Comparison of ENCODE assay signal across 19 cellular contexts in the genomic region with DNA sequence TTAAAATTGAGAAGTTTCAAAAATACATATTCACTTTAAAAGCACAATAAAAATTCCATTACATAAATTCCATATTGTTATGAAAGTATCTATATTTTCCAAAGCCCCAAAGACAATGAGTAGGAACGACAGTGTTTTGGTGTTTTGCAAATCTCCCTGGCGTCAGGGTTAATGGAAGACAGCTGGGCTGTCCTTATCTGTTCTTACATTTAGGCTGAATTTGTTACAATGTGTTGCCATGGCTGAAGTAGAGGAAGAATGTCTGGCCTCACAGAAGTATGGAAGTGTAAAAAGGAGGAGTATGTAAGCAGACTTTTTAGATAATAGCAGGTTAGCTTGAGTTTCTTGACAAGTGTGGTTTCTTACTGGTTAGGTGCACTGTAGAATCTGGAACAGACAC.
DNase-seq lines count a peak whose midpoint lies in the region; ATAC-seq and TF ChIP-seq lines count a peak whose summit lies in the region.
"Had no signal": no experiment of that assay in that cellular context is flagged by ENCODE, and none has a peak within 500 bp of the region (broad histone marks: within the 10 kb centered on the region; RNA-seq: fewer than 3 reads in every experiment).

No MANE protein-coding gene starts in this region.

- peak overlapping the region; percentile 59; the same call in 1 of the 2 replicates for H2AK5ac ChIP-seq in IMR-90 (ENCODE audit: low read depth, low read length)

- H3K4me3 ChIP-seq in IMR-90 (ENCODE audit: insufficient read depth, low read depth, low read length) (no peak overlapping the region), lung (no peak overlapping the region), upper lobe of right lung (no peak overlapping the region)
- H3K4me3 ChIP-seq: uterus had no signal

- TF ChIP-seq RAD21 in IMR-90 (IDR thresholded peaks at IDR 0.05; ENCODE audit: low read length): no peak

- H2BK20ac ChIP-seq in IMR-90 (ENCODE audit: low read depth, low read length): peak overlapping the region; percentile 75

- dilution Hi-C loops in IMR-90 (cut with HindIII; ENCODE audit: low sequenced_read_pairs, unreplicated experiment): no loop called here

- no TSS peak for BruUV-seq in IMR-90 (replicated peaks; lab: Mats Ljungman, UMichigan)

- no peak for TF ChIP-seq POLR2A in IMR-90 (IDR thresholded peaks at IDR 0.05; ENCODE audit: low read depth, low read length)

- peak overlapping the region; percentile 68 for H2BK120ac ChIP-seq in IMR-90 (ENCODE audit: low read depth, low read length)

- DNase-seq in IMR-90 (peak; percentile 44), dedifferentiated amniotic fluid mesenchymal stem cell (ENCODE audit: extremely low spot score) (peak; percentile 36), lung (ENCODE audit: low spot score) (peak; percentile 26), upper lobe of right lung (no peak), NCI-H345 treated with DMSO at 0.1 percent for 48 hours (lab: John Stamatoyannopoulos, UW; ENCODE audit: unreplicated experiment) (no peak), NCI-H524 (lab: John Stamatoyannopoulos, UW) (no peak), foreskin melanocyte (no peak)
- DNase-seq: activated CD8-positive, alpha-beta memory T cell treated with anti-CD3 and anti-CD28 coated beads for 24 hours; activated T-cell treated with anti-CD3 and anti-CD28 coated beads, Interleukin-2, amount 50 U/mL, for 24 hours; aorta; CD4-positive, alpha-beta memory T cell; central memory CD4-positive, alpha-beta T cell; DMS 273 treated with DMSO at 0.1 percent for 48 hours; effector CD4-positive, alpha-beta T cell; glutamatergic neuron; NCI-H187; NCI-H748 treated with DMSO at 0.1 percent for 48 hours; uterus had no signal

- H3K18ac ChIP-seq in IMR-90 (ENCODE audit: low read depth, low read length): peak overlapping the region; percentile 29; the same call in 1 of the 2 replicates

- in situ Hi-C loops in IMR-90 (cut with MboI; ENCODE audit: low sequenced_read_pairs): no loop called here

- intact Hi-C loops in IMR-90 (cut with micrococcal nuclease): no loop called here
- intact Hi-C loops in upper lobe of right lung (cut with DNase I): no loop called here

- no peak overlapping the region for H2AK9ac ChIP-seq in IMR-90 (replicated peaks; ENCODE audit: low read depth, low read length, poor library complexity)

- peak overlapping the region; percentile 67; the same call in 1 of the 3 replicates for H2BK15ac ChIP-seq in IMR-90 (ENCODE audit: low read depth, low read length)

- POLR2A ChIA-PET in IMR-90 (lab: Charles Lee; ENCODE audit: unreplicated experiment): no interaction called here

- no peak overlapping the region for H4K5ac ChIP-seq in IMR-90 (ENCODE audit: low read depth, low read length)

- no peak overlapping the region for H3K4me2 ChIP-seq in IMR-90 (ENCODE audit: low read depth, low read length)

- H3K36me3 ChIP-seq in IMR-90 (ENCODE audit: control insufficient read depth, insufficient read depth, low read length) (no peaks in the 10 kb centered on the region), lung (ENCODE audit: control insufficient read depth in 2 of 2, insufficient read depth in 2 of 2, low read length in 2 of 2) (no peaks in the 10 kb centered on the region), upper lobe of right lung (no peaks in the 10 kb centered on the region)
- H3K36me3 ChIP-seq: uterus had no signal

- H3K27me3 ChIP-seq in IMR-90 (ENCODE audit: control insufficient read depth, insufficient read depth, low read length) (no peaks in the 10 kb centered on the region), lung (ENCODE audit: control insufficient read depth, insufficient read depth) (no peaks in the 10 kb centered on the region), upper lobe of right lung (no peaks in the 10 kb centered on the region)
- H3K27me3 ChIP-seq: uterus had no signal

- WGBS in IMR-90 (ENCODE audit: extremely low coverage in 2 of 2, insufficient read length in 1 of 2), 2 experiments: no CpG with 5 or more reads among the region's 2 CpGs
- 78 to 83% methylated on average over 2 of the region's 2 CpGs for WGBS in lung, 2 donors

- TF ChIP-seq CTCF in IMR-90 (conservative IDR thresholded peaks at IDR 0.05; ENCODE audit: low read depth, low read length): no peak
- TF ChIP-seq CTCF in lung (IDR thresholded peaks at IDR 0.05; ENCODE audit: control extremely low read depth, extremely low read depth): no peak
- no peak for TF ChIP-seq CTCF in upper lobe of right lung (IDR thresholded peaks at IDR 0.05)

- H3K4ac ChIP-seq in IMR-90 (ENCODE audit: low read depth, low read length): peak overlapping the region; percentile 17

- ATAC-seq in IMR-90 (ENCODE audit: low read depth) (no peak), lung (ENCODE audit: insufficient read depth, low FRiP score) (no peak), upper lobe of right lung (no peak)
- ATAC-seq: natural killer cell treated with Interleukin-12 subunit alpha and Interleukin-12 subunit beta and Interleukin-15 and Interleukin-18, amount 100 ng/mL, for 72 hours had no signal

- H3K79me1 ChIP-seq in IMR-90 (ENCODE audit: low read depth in 1 of 2, low read length in 2 of 2): peaks cover 0 to 4% of the 10 kb centered on the region in 2 experiments; a peak in 1 of 4 replicates

- CTCF ChIA-PET in IMR-90 (lab: Yijun Ruan, JAX): no interaction called here

- H3K14ac ChIP-seq in IMR-90 (replicated peaks; ENCODE audit: low read depth, low read length): peak overlapping the region; percentile 24

- no peak overlapping the region for H3K56ac ChIP-seq in IMR-90 (ENCODE audit: extremely low read depth, insufficient read depth, low read length)

- H4K8ac ChIP-seq in IMR-90 (ENCODE audit: low read depth in 2 of 2, low read length in 2 of 2): peak overlapping the region; percentile 15 to 20; a peak in 2 of 4 replicates

- peaks cover 24% of the 10 kb centered on the region for H3K9me1 ChIP-seq in IMR-90 (ENCODE audit: insufficient read depth, low read length)

- no peaks in the 10 kb centered on the region for H4K20me1 ChIP-seq in IMR-90 (ENCODE audit: insufficient read depth, low read length)

- H3K9me3 ChIP-seq in IMR-90 (ENCODE audit: control insufficient read depth, insufficient read depth, low read length) (no peaks in the 10 kb centered on the region), lung (ENCODE audit: control insufficient read depth in 2 of 2, insufficient read depth in 1 of 2, low read length in 1 of 2) (no peaks in the 10 kb centered on the region), upper lobe of right lung (no peaks in the 10 kb centered on the region)
- H3K9me3 ChIP-seq: uterus had no signal

- no peak overlapping the region for H2BK5ac ChIP-seq in IMR-90 (ENCODE audit: low read depth, low read length, poor library complexity, severe bottlenecking)

- H3K4me1 ChIP-seq in IMR-90 (ENCODE audit: control insufficient read depth, insufficient read depth, low read length) (peaks cover 31% of the 10 kb centered on the region), lung (ENCODE audit: control insufficient read depth in 2 of 2, insufficient read depth in 2 of 2, low read length in 2 of 2) (peaks cover 2 to 10% of the 10 kb centered on the region in 2 donors), upper lobe of right lung (peaks cover 28% of the 10 kb centered on the region)

- H2AFZ ChIP-seq in IMR-90 (replicated peaks; ENCODE audit: low read length, poor library complexity): no peak overlapping the region

- H3K9ac ChIP-seq in IMR-90 (ENCODE audit: low read depth, low read length): no peak overlapping the region

- peak overlapping the region; percentile 13; the same call in 1 of the 2 replicates for H3K23ac ChIP-seq in IMR-90 (ENCODE audit: low read depth, low read length)

- H3K27ac ChIP-seq in IMR-90 (ENCODE audit: insufficient read depth, low read length) (no peak overlapping the region), lung (ENCODE audit: low read depth in 1 of 2, low read length in 1 of 2) (no peak overlapping the region), upper lobe of right lung (peak overlapping the region; percentile 0)

- peak overlapping the region; percentile 53; the same call in 1 of the 2 replicates for H4K91ac ChIP-seq in IMR-90 (ENCODE audit: insufficient read depth, low read depth, low read length)

TF ChIP-seq in IMR-90, 13 proteins besides CTCF, POLR2A, EP300 and RAD21:
- TF ChIP-seq CEBPB (IDR thresholded peaks at IDR 0.05; ENCODE audit: low read depth, low read length) (no peak), MXI1 (IDR thresholded peaks at IDR 0.05; ENCODE audit: borderline replicate concordance, low read depth, low read length) (no peak), RCOR1 (IDR thresholded peaks at IDR 0.05; ENCODE audit: insufficient replicate concordance, low read length) (no peak), CHD1 (IDR thresholded peaks at IDR 0.05; ENCODE audit: low read depth, low read length) (no peak), RFX5 (IDR thresholded peaks at IDR 0.05; ENCODE audit: low read depth, low read length) (no peak), BHLHE40 (IDR thresholded peaks at IDR 0.05; ENCODE audit: low read depth, low read length) (no peak)
- TF ChIP-seq, protein P1, sequence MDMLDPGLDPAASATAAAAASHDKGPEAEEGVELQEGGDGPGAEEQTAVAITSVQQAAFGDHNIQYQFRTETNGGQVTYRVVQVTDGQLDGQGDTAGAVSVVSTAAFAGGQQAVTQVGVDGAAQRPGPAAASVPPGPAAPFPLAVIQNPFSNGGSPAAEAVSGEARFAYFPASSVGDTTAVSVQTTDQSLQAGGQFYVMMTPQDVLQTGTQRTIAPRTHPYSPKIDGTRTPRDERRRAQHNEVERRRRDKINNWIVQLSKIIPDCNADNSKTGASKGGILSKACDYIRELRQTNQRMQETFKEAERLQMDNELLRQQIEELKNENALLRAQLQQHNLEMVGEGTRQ (IDR thresholded peaks at IDR 0.05; ENCODE audit: low read depth, low read length): no peak

Comparison
In these comparisons a context has a peak if more than half of its experiments do, and no peak if none do; other contexts are left out.
1. DNase-seq: peak in IMR-90 (single experiment), dedifferentiated amniotic fluid mesenchymal stem cell (single experiment) and lung (single experiment); none in upper lobe of right lung (single experiment), NCI-H345 treated with DMSO at 0.1 percent for 48 hours (single experiment), NCI-H524 (0 of 2) and foreskin melanocyte (single experiment).